33 cellular contexts compared by ENCODE assay signal in the genomic region with DNA sequence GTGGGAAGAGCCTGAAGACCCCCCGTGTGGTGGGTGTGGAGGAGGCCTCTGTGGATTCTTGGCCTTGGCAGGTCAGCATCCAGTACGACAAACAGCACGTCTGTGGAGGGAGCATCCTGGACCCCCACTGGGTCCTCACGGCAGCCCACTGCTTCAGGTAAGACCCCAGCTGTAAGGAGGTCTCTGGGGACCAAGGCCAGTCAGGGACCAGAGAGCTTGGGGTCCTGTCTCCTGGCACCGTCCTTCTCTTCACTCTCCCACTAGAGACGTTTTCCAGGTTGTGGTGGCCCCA. TPM values are rescaled to one million over a fixed set of nuclear protein-coding genes. Genes with fewer than 3 reads are reported as not detected.
"Had no signal": no experiment of that assay in that cellular context is flagged by ENCODE, and none has a peak within 500 bp of the region (broad histone marks: within the 10 kb centered on the region; RNA-seq: fewer than 3 reads in every experiment).

No MANE protein-coding gene starts in this region.

- H3K4me1 Mint-ChIP-seq: mesothelial cell of epicardium had no signal

- H3K36me3 Mint-ChIP-seq: memory B cell; mesothelial cell of epicardium; naive thymus-derived CD8-positive, alpha-beta T cell; stimulated activated memory B cell treated with anti-CD40 and anti-IgM and Interleukin-4, amounts not matched to agents 10 μg/mL and 1 μg/mL and 100 μg/mL, for 72 hours had no signal

- H3K4me1 ChIP-seq: sigmoid colon, testis, tibial nerve, vagina had no signal

- H3K4me3 ChIP-seq: coronary artery, esophagus muscularis mucosa, heart right ventricle, lung, mucosa of descending colon, ovary, sigmoid colon, testis, tibial nerve, vagina had no signal

- H3K4me3 Mint-ChIP-seq: central memory CD8-positive, alpha-beta T cell; memory B cell; mesothelial cell of epicardium; naive thymus-derived CD8-positive, alpha-beta T cell; nephron progenitor cell; stimulated activated memory B cell treated with anti-CD40 and anti-IgM and Interleukin-4, amounts not matched to agents 10 μg/mL and 1 μg/mL and 100 μg/mL, for 72 hours had no signal

- H3K9me3 Mint-ChIP-seq: central memory CD8-positive, alpha-beta T cell; memory B cell; mesothelial cell of epicardium; naive thymus-derived CD8-positive, alpha-beta T cell; stimulated activated memory B cell treated with anti-CD40 and anti-IgM and Interleukin-4, amounts not matched to agents 10 μg/mL and 1 μg/mL and 100 μg/mL, for 72 hours had no signal

- H3K9me3 ChIP-seq: esophagus muscularis mucosa, heart right ventricle, mucosa of descending colon, ovary, sigmoid colon, testis, tibial nerve, vagina had no signal

- H3K27ac Mint-ChIP-seq: memory B cell; mesothelial cell of epicardium; naive thymus-derived CD8-positive, alpha-beta T cell; stimulated activated memory B cell treated with anti-CD40 and anti-IgM and Interleukin-4, amounts not matched to agents 10 μg/mL and 1 μg/mL and 100 μg/mL, for 72 hours had no signal

- H3K27me3 ChIP-seq: heart right ventricle, ovary, sigmoid colon, testis, tibial nerve, vagina had no signal

- H3K27ac ChIP-seq: coronary artery, esophagus muscularis mucosa, heart right ventricle, ovary, sigmoid colon, testis, tibial nerve, vagina had no signal

- H3K36me3 ChIP-seq: esophagus muscularis mucosa, heart right ventricle, ovary, sigmoid colon, tibial nerve, vagina had no signal

- ATAC-seq: left lobe of liver; naive thymus-derived CD8-positive, alpha-beta T cell; stimulated activated memory B cell treated with anti-CD40 and anti-IgM and Interleukin-4, amounts not matched to agents 10 μg/mL and 1 μg/mL and 100 μg/mL, for 72 hours; stimulated activated naive CD8-positive, alpha-beta T cell treated with anti-CD3 and anti-CD28 coated beads, Interleukin-15, Interleukin-2, amounts not matched to agents 100 U/mL and 50 U/mL, for 24 hours had no signal

- DNase-seq: dermis blood vessel endothelial cell; effector memory CD4-positive, alpha-beta T cell; foreskin melanocyte; glutamatergic neuron; heart right ventricle; hypothalamus; naive thymus-derived CD8-positive, alpha-beta T cell; nephron progenitor cell; occipital lobe; ovary; sigmoid colon; stimulated activated CD4-positive, alpha-beta T cell treated with anti-CD3 and anti-CD28 coated beads, Interleukin-2, amount 100 ng/mL, for 24 hours; stimulated activated CD4-positive, alpha-beta T cell treated with anti-CD3 and anti-CD28 coated beads, Interleukin-4, amount 100 ng/mL, for 24 hours; stimulated activated naive CD8-positive, alpha-beta T cell treated with anti-CD3 and anti-CD28 coated beads, Interleukin-15, Interleukin-2, amounts not matched to agents 100 U/mL and 50 U/mL, for 24 hours; substantia nigra; testis had no signal

RNA-seq across cellular contexts. Expression of gene SMIM35, which starts 24.9 kb away (rescaled TPM):
- total RNA-seq: chondrocyte, dermis blood vessel endothelial cell, endothelial cell of umbilical vein, epithelial cell of proximal tubule, esophagus muscularis mucosa, heart right ventricle, liver, mesothelial cell of epicardium, mucosa of descending colon, occipital lobe, ovary, sigmoid colon, skeletal muscle tissue, tibial nerve, vagina had no signal
- polyA plus RNA-seq: endothelial cell of umbilical vein, heart right ventricle, keratinocyte had no signal

RNA-seq across cellular contexts. Expression of gene TMPRSS4, which starts 34.8 kb away (rescaled TPM):
- total RNA-seq: chondrocyte; dermis blood vessel endothelial cell; endothelial cell of umbilical vein; left lobe of liver; naive thymus-derived CD8-positive, alpha-beta T cell; occipital lobe; skeletal muscle tissue; tibial nerve had no signal
- polyA plus RNA-seq: endothelial cell of umbilical vein; naive thymus-derived CD8-positive, alpha-beta T cell; ovary had no signal

RNA-seq across cellular contexts. Expression of gene SCN4B, which starts 40.9 kb away (rescaled TPM):
- total RNA-seq: dermis blood vessel endothelial cell; naive thymus-derived CD8-positive, alpha-beta T cell had no signal
- polyA plus RNA-seq: naive thymus-derived CD8-positive, alpha-beta T cell had no signal
